ENCODE assay signal across 11 cellular contexts in the genomic region with DNA sequence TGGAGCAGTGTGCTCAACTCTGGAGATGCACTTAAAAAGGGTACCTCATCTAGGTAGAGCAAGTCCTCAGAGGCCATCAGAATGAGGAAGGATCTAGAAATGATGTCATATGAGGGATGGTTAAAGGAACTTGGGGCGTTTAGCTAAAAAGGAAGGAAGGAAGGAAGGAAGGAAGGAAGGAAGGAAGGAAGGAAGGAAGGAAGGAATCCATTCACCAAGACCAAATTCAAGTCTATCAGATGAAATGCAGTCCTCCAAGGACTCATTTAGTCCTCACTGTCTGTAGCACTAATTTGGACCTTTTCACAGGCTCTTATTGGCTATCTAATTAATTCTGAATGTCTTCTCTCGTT.
DNase-seq lines count a peak whose midpoint lies in the region; ATAC-seq and TF ChIP-seq lines count a peak whose summit lies in the region.
"Had no signal": no experiment of that assay in that cellular context is flagged by ENCODE, and none has a peak within 500 bp of the region (broad histone marks: within the 10 kb centered on the region; RNA-seq: fewer than 3 reads in every experiment).

No MANE protein-coding gene starts in this region.

- no peaks in the 10 kb centered on the region for H3K27me3 Mint-ChIP-seq in endodermal cell (ENCODE audit: insufficient read depth)
- H3K27me3 Mint-ChIP-seq in activated CD4-positive, alpha-beta memory T cell treated with anti-CD3 and anti-CD28 coated beads, Interleukin-2, amount 10 ng/mL, durations not matched to agents 7 days and 5 days: peaks cover 21% of the 10 kb centered on the region
- H3K27me3 Mint-ChIP-seq: type B pancreatic cell had no signal

- no peak overlapping the region for H2AFZ ChIP-seq in OCI-LY3 (ENCODE audit: low read depth, low read length)
- no peak overlapping the region for H2AFZ ChIP-seq in Karpas-422 (ENCODE audit: low read length)

- no peak overlapping the region for H3K4me3 Mint-ChIP-seq in endodermal cell
- H3K4me3 Mint-ChIP-seq in activated CD4-positive, alpha-beta memory T cell treated with anti-CD3 and anti-CD28 coated beads, Interleukin-2, amount 10 ng/mL, durations not matched to agents 7 days and 5 days: no peak overlapping the region
- H3K4me3 Mint-ChIP-seq: type B pancreatic cell had no signal

- H3K4me2 ChIP-seq in BLaER1 (peak overlapping the region; percentile 43), OCI-LY3 (ENCODE audit: low read length) (peak overlapping the region; percentile 23), Karpas-422 (ENCODE audit: low read depth, low read length, poor library complexity, severe bottlenecking) (no peak overlapping the region)

- H3K4me1 ChIP-seq in BLaER1: peaks cover 24% of the 10 kb centered on the region
- H3K4me1 ChIP-seq in OCI-LY3 (ENCODE audit: low read length): peaks cover 34% of the 10 kb centered on the region
- peaks cover 16% of the 10 kb centered on the region for H3K4me1 ChIP-seq in endodermal cell (ENCODE audit: control insufficient read depth, insufficient read depth, low read length)
- H3K4me1 ChIP-seq in Karpas-422 (ENCODE audit: low read length): no peaks in the 10 kb centered on the region

- no peaks in the 10 kb centered on the region for H3K9me2 ChIP-seq in Karpas-422 (replicated peaks; ENCODE audit: insufficient read depth, low read length)

- no peaks in the 10 kb centered on the region for H3K36me3 Mint-ChIP-seq in endodermal cell (ENCODE audit: low read depth)
- H3K36me3 Mint-ChIP-seq in activated CD4-positive, alpha-beta memory T cell treated with anti-CD3 and anti-CD28 coated beads, Interleukin-2, amount 10 ng/mL, durations not matched to agents 7 days and 5 days (ENCODE audit: low read depth): no peaks in the 10 kb centered on the region
- H3K36me3 Mint-ChIP-seq: type B pancreatic cell had no signal

- peaks cover 41% of the 10 kb centered on the region for H3K4me1 Mint-ChIP-seq in endodermal cell
- no peaks in the 10 kb centered on the region for H3K4me1 Mint-ChIP-seq in activated CD4-positive, alpha-beta memory T cell treated with anti-CD3 and anti-CD28 coated beads, Interleukin-2, amount 10 ng/mL, durations not matched to agents 7 days and 5 days

- no peaks in the 10 kb centered on the region for H3K79me2 ChIP-seq in OCI-LY3 (ENCODE audit: low read length)
- no peaks in the 10 kb centered on the region for H3K79me2 ChIP-seq in Karpas-422 (ENCODE audit: low read length)

- H3K36me3 ChIP-seq in BLaER1: no peaks in the 10 kb centered on the region
- no peaks in the 10 kb centered on the region for H3K36me3 ChIP-seq in OCI-LY3 (replicated peaks; ENCODE audit: low read depth, low read length)
- H3K36me3 ChIP-seq in endodermal cell (ENCODE audit: control insufficient read depth, insufficient read depth, low read length): no peaks in the 10 kb centered on the region
- no peaks in the 10 kb centered on the region for H3K36me3 ChIP-seq in Karpas-422 (ENCODE audit: insufficient read depth, low read length)
- no peaks in the 10 kb centered on the region for H3K36me3 ChIP-seq in WERI-Rb-1

- H3K27ac Mint-ChIP-seq in endodermal cell: no peak overlapping the region
- H3K27ac Mint-ChIP-seq in activated CD4-positive, alpha-beta memory T cell treated with anti-CD3 and anti-CD28 coated beads, Interleukin-2, amount 10 ng/mL, durations not matched to agents 7 days and 5 days: no peak overlapping the region
- H3K27ac Mint-ChIP-seq: type B pancreatic cell had no signal

- TF ChIP-seq CTCF in OCI-LY3 (IDR thresholded peaks at IDR 0.05; ENCODE audit: low read depth, low read length): no peak
- no peak for TF ChIP-seq CTCF in endodermal cell (conservative IDR thresholded peaks at IDR 0.05)
- no peak for TF ChIP-seq CTCF in WERI-Rb-1 (IDR thresholded peaks at IDR 0.05; ENCODE audit: low read depth, low read length)

- H3K4me3 ChIP-seq in BLaER1 (no peak overlapping the region), OCI-LY3 (ENCODE audit: low read length) (no peak overlapping the region), endodermal cell (ENCODE audit: low read length) (no peak overlapping the region), Karpas-422 (ENCODE audit: low read length) (no peak overlapping the region), WERI-Rb-1 (ENCODE audit: low read depth, low read length) (no peak overlapping the region)

- CTCF ChIA-PET in activated CD4-positive, alpha-beta memory T cell treated with anti-CD3 and anti-CD28 coated beads, Interleukin-2, amount 10 ng/mL, durations not matched to agents 7 days and 5 days (lab: Charles Lee): interaction anchor here (1.0 kb wide), 1 partner anchor 21 kb away, joined by 4 read pairs; no protein-coding TSS in a partner anchor

- peak; percentile 14 for ATAC-seq in GM21381 (IDR thresholded peaks at IDR 0.05; ENCODE audit: unreplicated experiment)
- peak; percentile 15 for ATAC-seq in HG03103 (IDR thresholded peaks at IDR 0.05; ENCODE audit: low read depth, unreplicated experiment)

- H3K9me3 Mint-ChIP-seq in endodermal cell: no peaks in the 10 kb centered on the region
- H3K9me3 Mint-ChIP-seq in activated CD4-positive, alpha-beta memory T cell treated with anti-CD3 and anti-CD28 coated beads, Interleukin-2, amount 10 ng/mL, durations not matched to agents 7 days and 5 days: no peaks in the 10 kb centered on the region
- H3K9me3 Mint-ChIP-seq: type B pancreatic cell had no signal

- H3K9me3 ChIP-seq in BLaER1 (no peaks in the 10 kb centered on the region), OCI-LY3 (ENCODE audit: insufficient read depth, low read length) (no peaks in the 10 kb centered on the region), endodermal cell (ENCODE audit: control insufficient read depth, low read length) (no peaks in the 10 kb centered on the region), Karpas-422 (ENCODE audit: low read length) (no peaks in the 10 kb centered on the region), WERI-Rb-1 (ENCODE audit: severe bottlenecking) (no peaks in the 10 kb centered on the region)

- H3K27ac ChIP-seq in BLaER1 (no peak overlapping the region), OCI-LY3 (ENCODE audit: low read length) (no peak overlapping the region), endodermal cell (ENCODE audit: low read depth, low read length) (no peak overlapping the region), Karpas-422 (ENCODE audit: low read length) (no peak overlapping the region), WERI-Rb-1 (no peak overlapping the region)

- POLR2A ChIA-PET in activated CD4-positive, alpha-beta memory T cell treated with anti-CD3 and anti-CD28 coated beads, Interleukin-2, amount 10 ng/mL, durations not matched to agents 7 days and 5 days (lab: Charles Lee): no interaction called here

- DNase-seq in endodermal cell (no peak), Karpas-422 (no peak), WERI-Rb-1 (no peak)
- DNase-seq in activated CD4-positive, alpha-beta memory T cell treated with anti-CD3 and anti-CD28 coated beads, Interleukin-2, amount 10 ng/mL, durations not matched to agents 7 days and 5 days: no peak
- DNase-seq: NCI-H2029; stimulated activated CD8-positive, alpha-beta memory T cell treated with anti-CD3 and anti-CD28 coated beads, Interleukin-4, amount 100 ng/mL, for 48 hours had no signal

- H4K20me1 ChIP-seq in BLaER1 (no peaks in the 10 kb centered on the region), OCI-LY3 (ENCODE audit: insufficient read depth, low read length) (no peaks in the 10 kb centered on the region), Karpas-422 (ENCODE audit: insufficient read depth, low read depth, low read length) (no peaks in the 10 kb centered on the region)

- no peaks in the 10 kb centered on the region for H3K27me3 ChIP-seq in BLaER1
- H3K27me3 ChIP-seq in OCI-LY3 (ENCODE audit: low read depth, low read length): peaks cover 25% of the 10 kb centered on the region
- no peaks in the 10 kb centered on the region for H3K27me3 ChIP-seq in endodermal cell (ENCODE audit: control insufficient read depth, insufficient read depth, low read length, poor library complexity, severe bottlenecking)
- H3K27me3 ChIP-seq in Karpas-422 (ENCODE audit: low read length): no peaks in the 10 kb centered on the region
- H3K27me3 ChIP-seq in WERI-Rb-1 (ENCODE audit: insufficient read depth, low read depth, severe bottlenecking): no peaks in the 10 kb centered on the region

- 100% methylated on average over 1 to 2 of the region's 2 CpGs for WGBS in endodermal cell (ENCODE audit: insufficient coverage in 1 of 2, insufficient read length in 1 of 2), 2 experiments

- H3K9ac ChIP-seq in BLaER1 (no peak overlapping the region), OCI-LY3 (ENCODE audit: low read length) (no peak overlapping the region), endodermal cell (ENCODE audit: extremely low read depth, low read length, poor library complexity, severe bottlenecking) (no peak overlapping the region), Karpas-422 (ENCODE audit: low read length) (no peak overlapping the region)
